Comparison of ENCODE assay signal across 8 cellular contexts in the genomic region with DNA sequence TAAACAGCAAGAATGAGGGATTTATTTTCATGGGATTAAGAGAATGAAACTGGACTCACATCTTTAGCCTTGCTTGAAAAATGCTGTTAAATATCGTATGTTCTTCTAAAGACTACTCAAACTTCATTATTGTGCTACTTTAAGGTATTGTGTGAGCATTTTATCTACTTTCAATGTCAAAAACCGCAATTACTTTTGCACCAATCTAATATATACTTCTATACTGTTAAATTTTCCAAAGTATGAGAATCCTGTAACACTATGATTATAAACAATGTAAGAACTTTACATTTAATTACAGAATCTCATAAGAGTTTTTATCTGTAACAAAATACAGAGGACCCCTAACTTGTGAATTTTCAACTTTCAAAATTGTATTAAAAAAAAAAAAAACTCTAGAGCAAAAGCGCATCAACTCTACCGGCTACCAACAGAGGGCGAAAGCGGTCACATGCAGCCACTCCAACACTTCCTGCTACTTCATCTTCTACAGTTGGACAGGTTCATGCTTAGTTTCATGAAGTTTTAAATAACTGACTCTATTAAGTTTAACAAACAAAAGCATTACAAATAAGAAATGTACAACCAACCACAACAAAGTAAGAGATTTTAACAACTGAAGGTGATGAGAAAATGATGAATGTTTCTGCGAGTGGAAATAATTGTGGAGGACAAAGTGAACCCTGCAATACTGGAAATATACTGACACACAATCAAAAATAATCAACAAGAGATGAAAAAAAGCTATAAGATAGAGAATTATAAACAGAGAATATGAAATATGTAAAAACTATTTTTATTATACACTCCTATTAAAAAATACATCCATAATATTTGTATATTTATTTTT.
DNase-seq lines count a peak whose midpoint lies in the region; ATAC-seq and TF ChIP-seq lines count a peak whose summit lies in the region.

No MANE protein-coding gene starts in this region.

- ATAC-seq in activated CD8-positive, alpha-beta memory T cell treated with anti-CD3 and anti-CD28 coated beads, Interleukin-2, amount 10 ng/mL, durations not matched to agents 7 days and 5 days = peak; percentile 67
- no peak for ATAC-seq in GM18505 (IDR thresholded peaks at IDR 0.05; ENCODE audit: unreplicated experiment)

- no peak overlapping the region for H3K4me3 Mint-ChIP-seq in activated CD8-positive, alpha-beta memory T cell treated with anti-CD3 and anti-CD28 coated beads, Interleukin-2, amount 10 ng/mL, durations not matched to agents 7 days and 5 days

- peaks cover 19% of the 10 kb centered on the region for H3K4me1 Mint-ChIP-seq in activated CD8-positive, alpha-beta memory T cell treated with anti-CD3 and anti-CD28 coated beads, Interleukin-2, amount 10 ng/mL, durations not matched to agents 7 days and 5 days

- H3K36me3 ChIP-seq in fibroblast of lung (ENCODE audit: control insufficient read depth, insufficient read depth, low read length) = no peaks in the 10 kb centered on the region

- H3K4me2 ChIP-seq in fibroblast of lung (ENCODE audit: extremely low read depth, insufficient read depth, low read length) = no peak overlapping the region

- no peak overlapping the region for H2AFZ ChIP-seq in fibroblast of lung (ENCODE audit: low read length)

- H3K27me3 Mint-ChIP-seq in activated CD8-positive, alpha-beta memory T cell treated with anti-CD3 and anti-CD28 coated beads, Interleukin-2, amount 10 ng/mL, durations not matched to agents 7 days and 5 days = no peaks in the 10 kb centered on the region

- no peaks in the 10 kb centered on the region for H3K27me3 ChIP-seq in fibroblast of lung (ENCODE audit: control insufficient read depth, insufficient read depth, low read length)

- peaks cover 3% of the 10 kb centered on the region for H3K4me1 ChIP-seq in fibroblast of lung (ENCODE audit: control insufficient read depth, extremely low read depth, insufficient read depth, low read length)

- H3K9me3 Mint-ChIP-seq in activated CD8-positive, alpha-beta memory T cell treated with anti-CD3 and anti-CD28 coated beads, Interleukin-2, amount 10 ng/mL, durations not matched to agents 7 days and 5 days (ENCODE audit: low read depth) = no peaks in the 10 kb centered on the region

- DNase-seq in activated gamma-delta T cell treated with Interleukin-2 at 50 U/mL for 16 hours (peak; percentile 52), activated gamma-delta T cell (lab: John Stamatoyannopoulos, UW) (no peak), NCI-H460 (ENCODE audit: extremely low read depth, low read depth) (peak; percentile 45), fibroblast of lung (ENCODE audit: low read depth in 2 of 2) (peak; percentile 37 to 56), retina (peak; percentile 45), hippocampal formation (lab: John Stamatoyannopoulos, UW) (no peak)
- DNase-seq in activated CD8-positive, alpha-beta memory T cell treated with anti-CD3 and anti-CD28 coated beads, Interleukin-2, amount 10 ng/mL, durations not matched to agents 7 days and 5 days = peak; percentile 74

- H3K36me3 Mint-ChIP-seq in activated CD8-positive, alpha-beta memory T cell treated with anti-CD3 and anti-CD28 coated beads, Interleukin-2, amount 10 ng/mL, durations not matched to agents 7 days and 5 days = no peaks in the 10 kb centered on the region

- H3K27ac ChIP-seq in fibroblast of lung (ENCODE audit: insufficient read depth, low read length) = no peak overlapping the region

- H3K4me3 ChIP-seq in fibroblast of lung (replicated peaks in 1 of 4; ENCODE audit: control extremely low read depth in 1 of 4, insufficient read depth in 1 of 4, low read depth in 3 of 4, low read length in 4 of 4) = no peak overlapping the region

- H3K27ac Mint-ChIP-seq in activated CD8-positive, alpha-beta memory T cell treated with anti-CD3 and anti-CD28 coated beads, Interleukin-2, amount 10 ng/mL, durations not matched to agents 7 days and 5 days = peak overlapping the region; percentile 72

- no peak for TF ChIP-seq POLR2A in GM18505 (IDR thresholded peaks at IDR 0.05; ENCODE audit: borderline replicate concordance, extremely low read depth, insufficient read depth, insufficient read length)

- peaks cover 45% of the 10 kb centered on the region for H3K79me2 ChIP-seq in fibroblast of lung (ENCODE audit: control insufficient read depth, insufficient read depth, low read length)

- H4K20me1 ChIP-seq in fibroblast of lung (ENCODE audit: control insufficient read depth, extremely low read depth, insufficient read depth, low read length) = no peaks in the 10 kb centered on the region

- no peaks in the 10 kb centered on the region for H3K9me3 ChIP-seq in fibroblast of lung (ENCODE audit: control insufficient read depth, insufficient read depth, low read depth, low read length)

- TF ChIP-seq CTCF in fibroblast of lung (conservative IDR thresholded peaks at IDR 0.05 in 1 of 2, IDR thresholded peaks at IDR 0.05 in 1 of 2; ENCODE audit: low read depth in 1 of 2, low read length in 2 of 2) = peak; percentile 58 to 83

- H3K9ac ChIP-seq in fibroblast of lung (ENCODE audit: insufficient read depth, low read length) = no peak overlapping the region

- CTCF ChIA-PET in activated CD8-positive, alpha-beta memory T cell treated with anti-CD3 and anti-CD28 coated beads, Interleukin-2, amount 10 ng/mL, durations not matched to agents 7 days and 5 days (lab: Charles Lee) = interaction anchor here (0.7 to 2.1 kb wide), 4 partner anchors 8 to 109 kb away, joined by 3 to 7 read pairs (median 5); no protein-coding TSS in a partner anchor

Comparison
In these comparisons a context has a peak if more than half of its experiments do, and no peak if none do; other contexts are left out.
1. DNase-seq: peak in activated gamma-delta T cell treated with Interleukin-2 at 50 U/mL for 16 hours (single experiment), NCI-H460 (single experiment), activated CD8-positive, alpha-beta memory T cell treated with anti-CD3 and anti-CD28 coated beads, Interleukin-2, amount 10 ng/mL, durations not matched to agents 7 days and 5 days (single experiment), fibroblast of lung (2 of 2) and retina (single experiment); none in activated gamma-delta T cell (single experiment) and hippocampal formation (0 of 2).